ENCODE assay signal across 13 cellular contexts in genomic region chr1:117795190-117795589, GRCh38.
DNase-seq lines count a peak whose midpoint lies in the region; ATAC-seq and TF ChIP-seq lines count a peak whose summit lies in the region.
"Had no signal": no experiment of that assay in that cellular context is flagged by ENCODE, and none has a peak within 500 bp of the region (broad histone marks: within the 10 kb centered on the region; RNA-seq: fewer than 3 reads in every experiment).

No MANE protein-coding gene starts in this region.

- peak overlapping the region; percentile 41 for H3K27ac ChIP-seq in SJSA1
- no peak overlapping the region for H3K27ac ChIP-seq in Peyer's patch

- H3K36me3 ChIP-seq in SJSA1 (no peaks in the 10 kb centered on the region), Peyer's patch (no peaks in the 10 kb centered on the region)

- no peaks in the 10 kb centered on the region for H3K9me3 ChIP-seq in SJSA1 (replicated peaks)
- H3K9me3 ChIP-seq in Peyer's patch, result no peaks in the 10 kb centered on the region

- no peak for TF ChIP-seq POLR2A in Peyer's patch (IDR thresholded peaks at IDR 0.05)

- H3K4me3 ChIP-seq in SJSA1, result no peak overlapping the region
- no peak overlapping the region for H3K4me3 ChIP-seq in fibroblast of pulmonary artery (replicated peaks; ENCODE audit: low read depth, low read length)
- no peak overlapping the region for H3K4me3 ChIP-seq in Peyer's patch

- peak; percentile 84 for ATAC-seq in sciatic nerve
- ATAC-seq: natural killer cell had no signal

- TF ChIP-seq CTCF in fibroblast of pulmonary artery (IDR thresholded peaks at IDR 0.05; ENCODE audit: low read length, missing control alignments), result peak; percentile 5
- no peak for TF ChIP-seq CTCF in Peyer's patch (IDR thresholded peaks at IDR 0.05)

- H3K4me1 ChIP-seq in SJSA1 (replicated peaks), result peaks cover 30% of the 10 kb centered on the region
- no peaks in the 10 kb centered on the region for H3K4me1 ChIP-seq in Peyer's patch

- peak; percentile 69 for DNase-seq in GM04504 (ENCODE audit: low read depth)
- DNase-seq in SJSA1 (ENCODE audit: low read depth in 1 of 2, low spot score in 2 of 2), result peak; percentile 80 to 83
- peak; percentile 52 for DNase-seq in fibroblast of pulmonary artery (ENCODE audit: low read depth)
- DNase-seq in sciatic nerve (ENCODE audit: low spot score), result no peak
- DNase-seq in NCI-H345 treated with DMSO at 0.1 percent for 48 hours (lab: John Stamatoyannopoulos, UW; ENCODE audit: unreplicated experiment), result no peak
- no peak for DNase-seq in DMS 273 treated with DMSO at 0.1 percent for 48 hours (lab: John Stamatoyannopoulos, UW)
- no peak for DNase-seq in Peyer's patch
- DNase-seq in DMS53 (lab: John Stamatoyannopoulos, UW), result no peak
- DNase-seq: immature natural killer cell; natural killer cell; NCI-H1417; NK-92 treated with Interleukin-12 subunit alpha and Interleukin-12 subunit beta, amount 100 ng/mL, for 24 hours; T-helper 2 cell had no signal

- intact Hi-C loops in sciatic nerve (cut with DNase I), result no loop called here

- H3K27me3 ChIP-seq in SJSA1 (replicated peaks) (no peaks in the 10 kb centered on the region), Peyer's patch (no peaks in the 10 kb centered on the region)

Comparison
In these comparisons a context has a peak if more than half of its experiments do, and no peak if none do; other contexts are left out.
1. DNase-seq: peak in GM04504 (single experiment), SJSA1 (2 of 2) and fibroblast of pulmonary artery (single experiment); none in sciatic nerve (single experiment), NCI-H345 treated with DMSO at 0.1 percent for 48 hours (single experiment), DMS 273 treated with DMSO at 0.1 percent for 48 hours (single experiment), Peyer's patch (0 of 3) and DMS53 (single experiment).